Comparison of ENCODE assay signal across 13 cellular contexts in genomic region chr2:29724282-29724681, GRCh38.
"Had no signal": no experiment of that assay in that cellular context is flagged by ENCODE, and none has a peak within 500 bp of the region (broad histone marks: within the 10 kb centered on the region; RNA-seq: fewer than 3 reads in every experiment).

No MANE protein-coding gene starts in this region.

- H3K27ac ChIP-seq: gastrocnemius medialis, left lung, sigmoid colon had no signal

- H3K4me1 Mint-ChIP-seq: mesothelial cell of epicardium; stimulated activated naive B cell treated with anti-CD40 and anti-IgM and Interleukin-4, amounts not matched to agents 10 μg/mL and 1 μg/mL and 100 μg/mL, for 72 hours had no signal

- H3K9me3 ChIP-seq: gastrocnemius medialis, left lung, sigmoid colon had no signal

- DNase-seq: activated CD4-positive, alpha-beta T cell treated with anti-CD3 and anti-CD28 coated beads, Interleukin-2, amount 50 U/mL, for 4 hours; activated gamma-delta T cell; effector CD4-positive, alpha-beta T cell; gastrocnemius medialis; head of caudate nucleus; left lung; posterior cingulate gyrus; sigmoid colon; stimulated activated naive B cell treated with anti-CD40 and anti-IgM and Interleukin-4, amounts not matched to agents 10 μg/mL and 1 μg/mL and 100 μg/mL, for 72 hours had no signal

- ATAC-seq: esophagus mucosa; gastrocnemius medialis; stimulated activated naive B cell treated with anti-CD40 and anti-IgM and Interleukin-4, amounts not matched to agents 10 μg/mL and 1 μg/mL and 100 μg/mL, for 72 hours had no signal

- H3K27ac Mint-ChIP-seq: activated naive CD8-positive, alpha-beta T cell; mesothelial cell of epicardium; nephron; stimulated activated naive B cell treated with anti-CD40 and anti-IgM and Interleukin-4, amounts not matched to agents 10 μg/mL and 1 μg/mL and 100 μg/mL, for 72 hours had no signal

- H3K4me3 ChIP-seq: gastrocnemius medialis, left lung, sigmoid colon had no signal

- H3K9me3 Mint-ChIP-seq: mesothelial cell of epicardium; nephron; stimulated activated naive B cell treated with anti-CD40 and anti-IgM and Interleukin-4, amounts not matched to agents 10 μg/mL and 1 μg/mL and 100 μg/mL, for 72 hours had no signal

- H3K4me3 Mint-ChIP-seq: activated naive CD8-positive, alpha-beta T cell; mesothelial cell of epicardium; nephron; stimulated activated naive B cell treated with anti-CD40 and anti-IgM and Interleukin-4, amounts not matched to agents 10 μg/mL and 1 μg/mL and 100 μg/mL, for 72 hours had no signal

- H3K36me3 Mint-ChIP-seq: activated naive CD8-positive, alpha-beta T cell; mesothelial cell of epicardium; stimulated activated naive B cell treated with anti-CD40 and anti-IgM and Interleukin-4, amounts not matched to agents 10 μg/mL and 1 μg/mL and 100 μg/mL, for 72 hours had no signal

- H3K27me3 ChIP-seq: gastrocnemius medialis, left lung, sigmoid colon had no signal

- H3K36me3 ChIP-seq: gastrocnemius medialis, left lung, sigmoid colon had no signal

- H3K4me1 ChIP-seq: gastrocnemius medialis, left lung had no signal

- H3K27me3 Mint-ChIP-seq: stimulated activated naive B cell treated with anti-CD40 and anti-IgM and Interleukin-4, amounts not matched to agents 10 μg/mL and 1 μg/mL and 100 μg/mL, for 72 hours had no signal
